ENCODE assay signal across 8 cellular contexts in genomic region chr3:113210608-113211369, GRCh38. TPM values are rescaled to one million over a fixed set of nuclear protein-coding genes. Genes with fewer than 3 reads are reported as not detected.
DNase-seq lines count a peak whose midpoint lies in the region; ATAC-seq and TF ChIP-seq lines count a peak whose summit lies in the region.

No MANE protein-coding gene starts in this region.

- POLR2A ChIA-PET in T-cell (lab: Charles Lee): no interaction called here

- peaks cover 9% of the 10 kb centered on the region for H3K4me1 Mint-ChIP-seq in Calu3 (ENCODE audit: low read depth, unreplicated experiment)
- H3K4me1 Mint-ChIP-seq in T-cell: peaks cover 10 to 15% (median 13%) of the 10 kb centered on the region in 3 donors
- peaks cover 39% of the 10 kb centered on the region for H3K4me1 Mint-ChIP-seq in osteocyte (ENCODE audit: unreplicated experiment)

- H3K27me3 Mint-ChIP-seq in Calu3 (ENCODE audit: unreplicated experiment) (peaks cover 97% of the 10 kb centered on the region), T-cell (peaks cover 62 to 70% of the 10 kb centered on the region in 2 donors), osteocyte (ENCODE audit: unreplicated experiment) (no peaks in the 10 kb centered on the region)

- TF ChIP-seq CTCF in Calu3 (IDR thresholded peaks at IDR 0.05; ENCODE audit: unreplicated experiment) (no peak), fibroblast of villous mesenchyme (IDR thresholded peaks at IDR 0.05; ENCODE audit: insufficient read depth, low read depth, low read length) (no peak), osteocyte (IDR thresholded peaks at IDR 0.05) (no peak)

- H3K9me3 Mint-ChIP-seq in Calu3 (ENCODE audit: low read depth, unreplicated experiment): no peaks in the 10 kb centered on the region
- H3K9me3 Mint-ChIP-seq in T-cell: no peaks in the 10 kb centered on the region
- no peaks in the 10 kb centered on the region for H3K9me3 Mint-ChIP-seq in osteocyte (ENCODE audit: unreplicated experiment)

- no TSS peak for BruUV-seq in Calu3 (replicated peaks; lab: Mats Ljungman, UMichigan)

- peak overlapping the region; percentile 42 for H3K4me3 Mint-ChIP-seq in Calu3 (ENCODE audit: low read depth, unreplicated experiment)
- H3K4me3 Mint-ChIP-seq in T-cell: peak overlapping the region in 2 of 3 donors; percentile 68 to 77
- H3K4me3 Mint-ChIP-seq in osteocyte (ENCODE audit: unreplicated experiment): peak overlapping the region; percentile 90

- peak overlapping the region; percentile 67 for H3K4me3 ChIP-seq in fibroblast of villous mesenchyme (ENCODE audit: low read depth, low read length)

- CTCF ChIA-PET in Calu3 (lab: Charles Lee): no interaction called here
- CTCF ChIA-PET in T-cell (lab: Charles Lee): no interaction called here

- H3K36me3 Mint-ChIP-seq in Calu3 (ENCODE audit: insufficient read depth, unreplicated experiment): peaks cover 6% of the 10 kb centered on the region
- no peaks in the 10 kb centered on the region for H3K36me3 Mint-ChIP-seq in T-cell
- peaks cover 2% of the 10 kb centered on the region for H3K36me3 Mint-ChIP-seq in osteocyte (ENCODE audit: unreplicated experiment)

- ATAC-seq in T-cell (replicated peaks in 1 of 4): no peak
- ATAC-seq in GM19351 (IDR thresholded peaks at IDR 0.05; ENCODE audit: unreplicated experiment): no peak
- no peak for ATAC-seq in GM18519 (IDR thresholded peaks at IDR 0.05; ENCODE audit: low FRiP score, unreplicated experiment)

- no peak for DNase-seq in Calu3
- DNase-seq in T-cell: no peak
- DNase-seq in fibroblast of villous mesenchyme (ENCODE audit: low read depth): peak; percentile 18
- DNase-seq in osteocyte (ENCODE audit: extremely low spot score, unreplicated experiment): no peak
- no peak for DNase-seq in DMS153 (lab: John Stamatoyannopoulos, UW)
- DNase-seq in LoVo (ENCODE audit: low spot score): no peak

- H3K27ac Mint-ChIP-seq in Calu3 (ENCODE audit: unreplicated experiment): no peak overlapping the region
- peak overlapping the region in 1 of 2 donors; percentile 52 for H3K27ac Mint-ChIP-seq in T-cell
- peak overlapping the region; percentile 87 for H3K27ac Mint-ChIP-seq in osteocyte (ENCODE audit: unreplicated experiment)

- intact Hi-C loops in Calu3 (cut with micrococcal nuclease; ENCODE audit: unreplicated experiment): no loop called here

RNA-seq across cellular contexts. Expression of gene BOC, which starts 0.6 kb away (rescaled TPM):
- total RNA-seq in Calu3 (2022) (0.07 and 0.32 TPM in 2 replicates), T-cell (under 1 TPM in 2 of 5 donors, not detected in 3; 0.16 to 0.20 TPM), fibroblast of villous mesenchyme (10.6 and 14.2 TPM in 2 replicates), osteocyte (17.9 and 22.4 TPM in 2 replicates)
